In genomic region chr11:70201876-70202861, GRCh38 we compare ENCODE assay signal across 1 cellular context.
TF ChIP-seq lines count a peak whose summit lies in the region.

No MANE protein-coding gene starts in this region.

TF ChIP-seq in GM12878, 131 proteins besides CTCF, POLR2A, EP300 and RAD21 (continued from another document):
- TF ChIP-seq PRDM15 (CRISPR knock-in tag; IDR thresholded peaks at IDR 0.05) (no peak), ZNF207 (IDR thresholded peaks at IDR 0.05; ENCODE audit: borderline replicate concordance) (no peak), SUPT20H (IDR thresholded peaks at IDR 0.05; ENCODE audit: borderline replicate concordance, control insufficient read depth, low read depth, low read length) (no peak)
